ENCODE assay signal across 8 cellular contexts in the genomic region with DNA sequence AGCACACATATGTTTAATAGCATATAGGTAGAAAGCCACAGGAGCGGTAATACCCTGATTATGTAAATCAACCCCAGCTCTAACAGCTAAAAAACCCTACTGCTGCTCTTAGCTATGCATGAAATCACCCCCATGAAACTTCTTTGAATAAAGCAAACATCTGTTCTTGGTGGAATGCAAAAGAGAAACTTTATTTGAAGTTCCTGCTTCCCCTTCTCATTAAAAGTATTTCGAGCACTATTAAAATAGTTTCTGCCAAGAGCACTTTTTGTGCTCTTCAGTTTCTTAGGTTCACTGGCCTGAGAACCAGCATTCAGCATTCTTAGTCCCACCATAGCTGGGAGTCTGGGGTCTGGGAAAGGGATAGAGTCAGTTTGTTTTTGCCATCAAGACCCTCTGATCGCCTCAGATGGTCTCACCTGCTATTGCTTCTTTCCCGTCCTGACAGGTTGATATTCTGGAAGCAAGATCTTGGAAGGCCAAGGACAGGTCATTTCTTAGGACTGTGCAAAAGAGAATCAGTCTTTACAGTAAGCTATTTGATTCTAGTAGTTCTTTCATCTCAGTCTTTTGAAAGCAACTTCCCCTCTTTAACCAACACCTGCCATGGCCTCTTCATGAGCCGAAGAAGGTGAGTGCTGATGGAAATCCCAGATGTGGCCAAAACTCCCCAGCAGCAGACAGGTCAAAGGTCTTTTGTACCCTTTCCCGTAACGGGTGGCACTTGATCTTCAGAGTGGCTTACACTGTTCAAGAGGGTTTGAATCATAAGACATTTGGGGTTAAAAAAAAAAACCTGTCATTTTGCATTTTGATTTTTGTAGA.
DNase-seq lines count a peak whose midpoint lies in the region; ATAC-seq and TF ChIP-seq lines count a peak whose summit lies in the region.

No MANE protein-coding gene starts in this region.

- peak; percentile 50 for DNase-seq in GM13977 (ENCODE audit: low spot score)
- DNase-seq in activated naive CD8-positive, alpha-beta T cell treated with anti-CD3 and anti-CD28 coated beads, Interleukin-2, amount 50 U/mL, for 24 hours, result peak; percentile 28
- DNase-seq in NCI-H187 treated with DMSO at 0.1 percent for 48 hours (lab: John Stamatoyannopoulos, UW), result no peak
- no peak for DNase-seq in amygdala (lab: John Stamatoyannopoulos, UW)
- DNase-seq in islet precursor cell, result no peak
- no peak for DNase-seq in hippocampal formation (lab: John Stamatoyannopoulos, UW)

- peak; percentile 54 for ATAC-seq in GM19467 (IDR thresholded peaks at IDR 0.05; ENCODE audit: unreplicated experiment)
- ATAC-seq in HG03159 (IDR thresholded peaks at IDR 0.05; ENCODE audit: unreplicated experiment), result peak; percentile 77
- ATAC-seq in activated naive CD8-positive, alpha-beta T cell treated with anti-CD3 and anti-CD28 coated beads, Interleukin-2, amount 50 U/mL, for 24 hours, result peak; percentile 59

- no peaks in the 10 kb centered on the region for H3K9me3 Mint-ChIP-seq in activated naive CD8-positive, alpha-beta T cell treated with anti-CD3 and anti-CD28 coated beads, Interleukin-2, amount 50 U/mL, for 24 hours

- H3K36me3 Mint-ChIP-seq in activated naive CD8-positive, alpha-beta T cell treated with anti-CD3 and anti-CD28 coated beads, Interleukin-2, amount 50 U/mL, for 24 hours (ENCODE audit: low read depth), result peaks cover 3% of the 10 kb centered on the region

- no peak for TF ChIP-seq CTCF in GM13977 (IDR thresholded peaks at IDR 0.05; ENCODE audit: extremely low read depth, insufficient read depth, missing control alignments)

- no peaks in the 10 kb centered on the region for H3K27me3 Mint-ChIP-seq in activated naive CD8-positive, alpha-beta T cell treated with anti-CD3 and anti-CD28 coated beads, Interleukin-2, amount 50 U/mL, for 24 hours

- H3K27ac Mint-ChIP-seq in activated naive CD8-positive, alpha-beta T cell treated with anti-CD3 and anti-CD28 coated beads, Interleukin-2, amount 50 U/mL, for 24 hours, result peak overlapping the region; percentile 95

- H3K4me1 Mint-ChIP-seq in activated naive CD8-positive, alpha-beta T cell treated with anti-CD3 and anti-CD28 coated beads, Interleukin-2, amount 50 U/mL, for 24 hours, result peaks cover 50% of the 10 kb centered on the region

- in situ Hi-C loops in GM13977 (cut with MboI; ENCODE audit: low pct_unique_long_range_greater_than_20kb, low sequenced_read_pairs, unreplicated experiment), result no loop called here

- peak overlapping the region; percentile 69 for H3K4me3 Mint-ChIP-seq in activated naive CD8-positive, alpha-beta T cell treated with anti-CD3 and anti-CD28 coated beads, Interleukin-2, amount 50 U/mL, for 24 hours

Comparison
In these comparisons a context has a peak if more than half of its experiments do, and no peak if none do; other contexts are left out.
1. DNase-seq: peak in GM13977 (single experiment) and activated naive CD8-positive, alpha-beta T cell treated with anti-CD3 and anti-CD28 coated beads, Interleukin-2, amount 50 U/mL, for 24 hours (single experiment); none in NCI-H187 treated with DMSO at 0.1 percent for 48 hours (single experiment), amygdala (0 of 56), islet precursor cell (single experiment) and hippocampal formation (0 of 2).
2. Peak in every context shown above with its lines, with median percentiles within 50 percentile points of each other: ATAC-seq.